Comparison of ENCODE assay signal across 17 cellular contexts in the genomic region with DNA sequence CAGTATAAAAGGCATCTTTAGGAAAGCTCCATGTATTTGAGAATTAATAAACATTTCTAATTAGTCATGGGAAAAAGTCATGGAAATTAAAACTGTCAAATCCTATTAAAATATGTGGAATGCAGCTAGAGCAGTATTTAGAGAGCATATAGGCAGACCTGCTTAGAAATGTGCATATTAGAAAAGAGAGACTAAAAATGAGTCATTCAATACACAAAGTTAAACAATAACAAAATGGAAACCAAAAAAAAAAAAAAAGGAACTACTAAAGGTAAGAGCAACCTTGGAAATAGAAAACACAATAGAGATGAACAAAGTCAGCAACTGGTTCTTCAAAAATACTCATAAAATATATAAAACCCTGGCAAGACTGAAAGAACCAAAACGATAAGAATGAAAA. TPM values are rescaled to one million over a fixed set of nuclear protein-coding genes. Genes with fewer than 3 reads are reported as not detected.
"Had no signal": no experiment of that assay in that cellular context is flagged by ENCODE, and none has a peak within 500 bp of the region (broad histone marks: within the 10 kb centered on the region; RNA-seq: fewer than 3 reads in every experiment).

No MANE protein-coding gene starts in this region.

- H3K27ac ChIP-seq: gastrocnemius medialis, heart left ventricle, tibial artery had no signal

- H3K27me3 ChIP-seq: gastrocnemius medialis, heart left ventricle, tibial artery had no signal

- FAIRE-seq: colon had no signal

- H3K36me3 ChIP-seq: gastrocnemius medialis, heart left ventricle, tibial artery had no signal

- H3K4me1 ChIP-seq: gastrocnemius medialis, heart left ventricle, tibial artery had no signal

- H3K4me3 ChIP-seq: gastrocnemius medialis, heart left ventricle, mucosa of descending colon, tibial artery had no signal

- DNase-seq: activated CD4-positive, alpha-beta T cell treated with anti-CD3 and anti-CD28 coated beads, Interleukin-2, amount 10 ng/mL, durations not matched to agents 24 days and 14 days; activated CD4-positive, CD25-positive, alpha-beta regulatory T cell; activated CD8-positive, alpha-beta T cell treated with anti-CD3 and anti-CD28 coated beads for 36 hours; activated naive CD4-positive, alpha-beta T cell treated with anti-CD3 and anti-CD28 coated beads, Interleukin-2, amount 10 ng/mL, durations not matched to agents 7 days and 5 days; activated naive CD8-positive, alpha-beta T cell treated with anti-CD3 and anti-CD28 coated beads, Interleukin-2, amount 50 U/mL, for 24 hours; activated T-cell treated with anti-CD3 and anti-CD28 coated beads, Interleukin-2, amount 50 U/mL, for 24 hours; anterior cingulate cortex; central memory CD4-positive, alpha-beta T cell; endodermal cell; gastrocnemius medialis; heart left ventricle; mucosa of descending colon; naive B cell; stimulated activated CD4-positive, alpha-beta T cell treated with anti-CD3 and anti-CD28 coated beads, Interleukin-2, amount 100 ng/mL, for 24 hours; stimulated activated naive CD4-positive, alpha-beta T cell treated with Interleukin-2 at 50 U/mL for 16 hours; tibial artery had no signal

RNA-seq across cellular contexts. Expression of gene RASSF10, which starts 59.7 kb away (rescaled TPM):
- total RNA-seq: activated CD4-positive, alpha-beta T cell treated with anti-CD3 and anti-CD28 coated beads, Interleukin-2, amount 10 ng/mL, durations not matched to agents 24 days and 14 days; activated CD8-positive, alpha-beta T cell treated with anti-CD3 and anti-CD28 coated beads for 36 hours had no signal
